In genomic region chr9:133505901-133506652, GRCh38 we compare ENCODE assay signal across 15 cellular contexts. TPM values are rescaled to one million over a fixed set of nuclear protein-coding genes. Genes with fewer than 3 reads are reported as not detected.
DNase-seq lines count a peak whose midpoint lies in the region; ATAC-seq, FAIRE-seq and TF ChIP-seq lines count a peak whose summit lies in the region.
"Had no signal": no experiment of that assay in that cellular context is flagged by ENCODE, and none has a peak within 500 bp of the region (broad histone marks: within the 10 kb centered on the region; RNA-seq: fewer than 3 reads in every experiment).

No MANE protein-coding gene starts in this region.

- ATAC-seq in left colon (no peak), GM21515 (IDR thresholded peaks at IDR 0.05; ENCODE audit: unreplicated experiment) (no peak)
- ATAC-seq: activated T-cell treated with anti-CD3 and anti-CD28 coated beads, Interleukin-2, amount 50 U/mL, for 72 hours had no signal

- H3K9me3 ChIP-seq in Peyer's patch (peaks cover 0 to 5% (median 0%) of the 10 kb centered on the region in 4 donors), uterus (peaks cover 0 to 12% of the 10 kb centered on the region in 2 donors)

- H3K27me3 ChIP-seq in Peyer's patch = no peaks in the 10 kb centered on the region
- no peaks in the 10 kb centered on the region for H3K27me3 ChIP-seq in uterus
- H3K27me3 ChIP-seq: brain microvascular endothelial cell had no signal

- TF ChIP-seq POLR2A in Peyer's patch (IDR thresholded peaks at IDR 0.05) (no peak), uterus (IDR thresholded peaks at IDR 0.05) (no peak)

- FAIRE-seq in RCC 7860 (lab: Jason Lieb, UNC) = no peak

- peaks cover 12% of the 10 kb centered on the region for H3K36me3 Mint-ChIP-seq in nephron (ENCODE audit: low read depth)

- TF ChIP-seq CTCF in Peyer's patch (IDR thresholded peaks at IDR 0.05) (no peak), fibroblast of pulmonary artery (IDR thresholded peaks at IDR 0.05; ENCODE audit: low read length, missing control alignments) (no peak), nephron (IDR thresholded peaks at IDR 0.05; ENCODE audit: unreplicated experiment in 3 of 3) (no peak), uterus (IDR thresholded peaks at IDR 0.05) (no peak)

- H3K4me1 ChIP-seq in Peyer's patch (peaks cover 0 to 13% (median 5%) of the 10 kb centered on the region in 4 donors), uterus (peaks cover 0 to 18% of the 10 kb centered on the region in 2 donors)

- no peak overlapping the region for H3K4me3 Mint-ChIP-seq in nephron
- H3K4me3 Mint-ChIP-seq: activated T-cell treated with anti-CD3 and anti-CD28 coated beads, Interleukin-2, amount 50 U/mL, for 72 hours had no signal

- no peak for DNase-seq in Peyer's patch
- peak; percentile 78 for DNase-seq in fibroblast of pulmonary artery (ENCODE audit: low read depth)
- peak; percentile 41 to 69 for DNase-seq in uterus
- DNase-seq in activated CD8-positive, alpha-beta memory T cell treated with anti-CD3 and anti-CD28 coated beads, Interleukin-2, amount 50 U/mL, for 48 hours = no peak
- no peak for DNase-seq in left colon
- no peak for DNase-seq in RCC 7860 (ENCODE audit: low spot score)
- DNase-seq: activated CD4-positive, alpha-beta T cell treated with anti-CD3 and anti-CD28 coated beads for 4 hours; activated T-cell treated with anti-CD3 and anti-CD28 coated beads, Interleukin-2, amount 50 U/mL, for 72 hours; SW 1271 had no signal

- no peak overlapping the region for H3K4me3 ChIP-seq in Peyer's patch
- H3K4me3 ChIP-seq in fibroblast of pulmonary artery (replicated peaks; ENCODE audit: low read depth, low read length) = no peak overlapping the region
- H3K4me3 ChIP-seq in uterus = no peak overlapping the region
- H3K4me3 ChIP-seq: mucosa of descending colon had no signal

- H3K36me3 ChIP-seq in Peyer's patch (no peaks in the 10 kb centered on the region), uterus (no peaks in the 10 kb centered on the region)
- H3K36me3 ChIP-seq: brain microvascular endothelial cell had no signal

- H3K4me1 Mint-ChIP-seq in nephron = peaks cover 40% of the 10 kb centered on the region

- intact Hi-C loops in uterus (cut with DNase I; ENCODE audit: low total_unique reads) (no loop called here), left colon (cut with DNase I, micrococcal nuclease) (no loop called here)

- H3K9me3 Mint-ChIP-seq in nephron = peaks cover 23% of the 10 kb centered on the region

- H3K27ac ChIP-seq in Peyer's patch (peak overlapping the region in 3 of 4 donors; percentile 22 to 38 (median 27)), uterus (peak overlapping the region in 1 of 2 donors; percentile 21)
- H3K27ac ChIP-seq: brain microvascular endothelial cell, HL-60 had no signal

- H3K27me3 Mint-ChIP-seq in nephron (ENCODE audit: low read depth) = no peaks in the 10 kb centered on the region

- H3K27ac Mint-ChIP-seq in nephron = peak overlapping the region in 2 of 3 experiments; percentile 63 to 69
- H3K27ac Mint-ChIP-seq: activated T-cell treated with anti-CD3 and anti-CD28 coated beads, Interleukin-2, amount 50 U/mL, for 72 hours had no signal

RNA-seq across cellular contexts. Expression of gene MYMK, which starts 18.7 kb away (rescaled TPM):
- total RNA-seq in Peyer's patch (not detected), uterus (not detected), left colon (not detected)
- total RNA-seq: activated T-cell treated with anti-CD3 and anti-CD28 coated beads, Interleukin-2, amount 50 U/mL, for 72 hours; mucosa of descending colon; renal cortical epithelial cell had no signal

RNA-seq across cellular contexts. Expression of gene SLC2A6, which starts 27.2 kb away (rescaled TPM):
- 10 to 100 TPM in 1 of 4 donors, 1 to 10 TPM in 2, under 1 TPM in 1; 0.95 to 10.7 (median 2.2) TPM for total RNA-seq in Peyer's patch
- 10 to 100 TPM in 1 of 4 donors, 1 to 10 TPM in 1, under 1 TPM in 2; 0.26 to 11.5 (median 2.1) TPM for total RNA-seq in uterus
- total RNA-seq in left colon = 1 to 10 TPM; 1.6 to 2.9 TPM

RNA-seq across cellular contexts. Expression of gene ADAMTSL2, which starts 28.4 kb away (rescaled TPM):
- total RNA-seq in Peyer's patch (10 to 100 TPM in 1 of 4 donors, 1 to 10 TPM in 2, under 1 TPM in 1; 0.40 to 14.0 (median 1.8) TPM), uterus (1 to 10 TPM in 2 of 4 donors, under 1 TPM in 1, not detected in 1; 0.26 to 3.0 (median 2.4) TPM), left colon (1 to 10 TPM; 1.2 to 1.3 TPM)

RNA-seq across cellular contexts. Expression of gene CACFD1, which starts 46.3 kb away (rescaled TPM):
- total RNA-seq in Peyer's patch = 10 to 100 TPM; 13.2 to 68.5 (median 54.4) TPM
- total RNA-seq in uterus = 10 to 100 TPM in 1 of 4 donors, 1 to 10 TPM in 3; 2.3 to 21.6 (median 5.2) TPM
- total RNA-seq in left colon = 10 to 100 TPM; 66.1 to 75.4 TPM

Comparison
In these comparisons a context has a peak if more than half of its experiments do, and no peak if none do; other contexts are left out.
1. DNase-seq: peak in fibroblast of pulmonary artery (single experiment) and uterus (2 of 2); none in Peyer's patch (0 of 3), activated CD8-positive, alpha-beta memory T cell treated with anti-CD3 and anti-CD28 coated beads, Interleukin-2, amount 50 U/mL, for 48 hours (single experiment), left colon (0 of 2) and RCC 7860 (single experiment).